ENCODE assay signal across 10 cellular contexts in the genomic region with DNA sequence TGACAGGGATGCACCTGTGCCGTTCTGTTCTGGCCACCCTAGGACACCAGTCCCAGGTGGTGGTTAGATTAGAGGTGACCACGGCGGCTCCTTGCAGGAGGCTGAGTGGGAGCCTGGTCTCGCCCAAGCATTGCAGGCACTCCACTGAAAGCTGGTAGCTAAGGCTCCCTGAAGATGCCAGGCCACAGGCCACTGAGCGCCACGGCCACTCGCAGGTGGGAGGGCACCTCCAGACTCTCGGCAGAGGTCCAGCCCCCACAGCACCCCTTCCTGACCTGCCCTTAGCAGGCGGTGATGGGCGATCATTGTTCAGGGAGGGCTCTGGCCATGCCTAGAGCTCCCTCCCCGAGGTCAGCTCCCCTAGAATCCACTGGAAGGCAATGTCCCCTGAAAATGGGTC.
"Had no signal": no experiment of that assay in that cellular context is flagged by ENCODE, and none has a peak within 500 bp of the region (broad histone marks: within the 10 kb centered on the region; RNA-seq: fewer than 3 reads in every experiment).

No MANE protein-coding gene starts in this region.

- H3K4me3 Mint-ChIP-seq: GM23338, H9, HFFc6 had no signal

- FAIRE-seq: H54 had no signal

- H3K9me3 ChIP-seq: HAP-1 had no signal

- H3K27ac Mint-ChIP-seq: GM23338, HFFc6 had no signal

- H2AFZ ChIP-seq: GM23248, GM23338 had no signal

- H3K27ac ChIP-seq: GM23248 had no signal

- H3K4me1 ChIP-seq: HAP-1 had no signal

- H3K9me3 Mint-ChIP-seq: GM23338, H9 had no signal

- H3K36me3 ChIP-seq: HAP-1 had no signal

- H3K9ac ChIP-seq: GM23248 had no signal

- H3K4me2 ChIP-seq: GM23338 had no signal

- H3K4me3 ChIP-seq: GM23248, GM23338, HAP-1 had no signal

- DNase-seq: GM23248, GOT3, H7, H9, HCEC 1CT, HFFc6 had no signal

- ATAC-seq: GM23338, HCT116 had no signal
